In genomic region chr17:81904600-81905423, GRCh38 we compare ENCODE assay signal across 1 cellular context.
TF ChIP-seq lines count a peak whose summit lies in the region.

No MANE protein-coding gene starts in this region.

TF ChIP-seq in HepG2, 621 proteins besides CTCF, POLR2A, EP300 and RAD21:
- TF ChIP-seq AGO2 (optimal IDR thresholded peaks at IDR 0.05; ENCODE audit: low read depth, low read length) (peak; percentile 26), NONO (IDR thresholded peaks at IDR 0.05) (no peak), NONO (CRISPR knock-in tag; conservative IDR thresholded peaks at IDR 0.05) (peak; percentile 49; the same call in 1 of the 2 replicates), ZBTB33 (CRISPR knock-in tag; IDR thresholded peaks at IDR 0.05) (0 out of 2 replicates have a peak, but pooled peaks have one; percentile 22), NR2F1 (CRISPR knock-in tag; IDR thresholded peaks at IDR 0.05) (no peak), SNRNP70 (IDR thresholded peaks at IDR 0.05; ENCODE audit: low read depth, low read length) (no peak), RBFOX2 (IDR thresholded peaks at IDR 0.05; ENCODE audit: low read depth, low read length) (0 out of 2 replicates have a peak, but pooled peaks have one; percentile 7)
